Comparison of ENCODE assay signal across 1 cellular context in the genomic region with DNA sequence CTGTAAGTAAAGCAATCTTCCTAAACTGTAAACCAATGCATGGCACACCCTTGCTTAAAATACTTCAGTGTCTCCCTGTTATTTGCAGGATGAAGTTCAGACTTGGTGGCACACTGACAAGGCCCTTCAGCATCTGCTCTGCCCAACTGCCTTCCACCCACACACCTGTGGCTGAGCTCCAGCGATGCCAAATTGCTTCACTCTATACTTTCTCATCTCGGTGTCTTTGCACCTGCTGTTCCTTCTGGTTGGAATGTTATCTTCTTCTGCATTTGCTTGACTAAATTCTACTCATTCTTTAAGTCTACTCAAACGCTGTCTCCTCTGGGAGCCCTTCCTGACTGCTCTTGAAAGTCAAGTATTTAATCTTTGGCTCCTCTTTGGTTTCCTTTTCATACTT.
TF ChIP-seq lines count a peak whose summit lies in the region.

No MANE protein-coding gene starts in this region.

TF ChIP-seq in endothelial cell of umbilical vein, 7 proteins besides CTCF, POLR2A, EP300 and RAD21:
- no peak for TF ChIP-seq POLR2AphosphoS5 (IDR thresholded peaks at IDR 0.05; ENCODE audit: insufficient read depth, low read depth, low read length)
- TF ChIP-seq GATA2 (IDR thresholded peaks at IDR 0.05; ENCODE audit: insufficient read depth, insufficient read length, low read depth, low read length) = no peak
- TF ChIP-seq EZH2 (IDR thresholded peaks at IDR 0.05; ENCODE audit: borderline replicate concordance, low read depth, low read length, severe bottlenecking) = no peak
- no peak for TF ChIP-seq FOS (IDR thresholded peaks at IDR 0.05; ENCODE audit: borderline replicate concordance, insufficient read depth, low read length)
- no peak for TF ChIP-seq JUN (IDR thresholded peaks at IDR 0.05; ENCODE audit: borderline replicate concordance, insufficient read depth, insufficient read length, low read depth)
- no peak for TF ChIP-seq MYC (IDR thresholded peaks at IDR 0.05; ENCODE audit: low read depth, low read length)
- TF ChIP-seq, protein P1, sequence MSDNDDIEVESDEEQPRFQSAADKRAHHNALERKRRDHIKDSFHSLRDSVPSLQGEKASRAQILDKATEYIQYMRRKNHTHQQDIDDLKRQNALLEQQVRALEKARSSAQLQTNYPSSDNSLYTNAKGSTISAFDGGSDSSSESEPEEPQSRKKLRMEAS (IDR thresholded peaks at IDR 0.05; ENCODE audit: insufficient read depth, insufficient read length) = no peak
TF ChIP-seq in endothelial cell of umbilical vein: peak in this region for 0.
